2 cellular contexts compared by ENCODE assay signal in genomic region chr13:102830646-102831045, GRCh38.
TF ChIP-seq lines count a peak whose summit lies in the region.

No MANE protein-coding gene starts in this region.

TF ChIP-seq in SK-N-SH treated with all-trans-retinoic acid at 6 μM for 48 hours, 23 proteins besides CTCF, POLR2A, EP300 and RAD21:
- no peak for TF ChIP-seq BACH2 (CRISPR knock-in tag; IDR thresholded peaks at IDR 0.05; ENCODE audit: borderline replicate concordance)
- TF ChIP-seq PPARA (CRISPR knock-in tag; IDR thresholded peaks at IDR 0.05; ENCODE audit: borderline replicate concordance), result no peak
- TF ChIP-seq ISL1 (CRISPR knock-in tag; IDR thresholded peaks at IDR 0.05), result no peak
- TF ChIP-seq ZFP3 (CRISPR knock-in tag; IDR thresholded peaks at IDR 0.05), result no peak

TF ChIP-seq in SK-N-SH, 30 proteins besides CTCF, POLR2A, EP300 and RAD21 (continued from another document):
- TF ChIP-seq EZH2phosphoT487 (IDR thresholded peaks at IDR 0.05; ENCODE audit: borderline replicate concordance, low read depth), result no peak
